10 cellular contexts compared by ENCODE assay signal in genomic region chr11:118152020-118152551, GRCh38. TPM values are rescaled to one million over a fixed set of nuclear protein-coding genes. Genes with fewer than 3 reads are reported as not detected.
A peak's percentile ranks its signal among the peaks of the same experiment; 100 is the strongest.
DNase-seq lines count a peak whose midpoint lies in the region; ATAC-seq and TF ChIP-seq lines count a peak whose summit lies in the region.
"Had no signal": no experiment of that assay in that cellular context is flagged by ENCODE, and none has a peak within 500 bp of the region (broad histone marks: within the 10 kb centered on the region; RNA-seq: fewer than 3 reads in every experiment).

No MANE protein-coding gene starts in this region.

- no peaks in the 10 kb centered on the region for H3K36me3 Mint-ChIP-seq in activated naive CD8-positive, alpha-beta T cell treated with anti-CD3 and anti-CD28 coated beads for 36 hours

- no peak overlapping the region for H3K9ac ChIP-seq in iPS-15b (ENCODE audit: low read depth, low read length)

- H3K9me3 ChIP-seq in iPS-15b (ENCODE audit: control insufficient read depth, insufficient read depth, low read length), result no peaks in the 10 kb centered on the region

- H3K27me3 Mint-ChIP-seq in activated naive CD8-positive, alpha-beta T cell treated with anti-CD3 and anti-CD28 coated beads for 36 hours, result peaks cover 62% of the 10 kb centered on the region
- peaks cover 88% of the 10 kb centered on the region for H3K27me3 Mint-ChIP-seq in stimulated activated naive CD8-positive, alpha-beta T cell treated with anti-CD3 and anti-CD28 coated beads, Interleukin-15, amount 100 ng/mL, for 72 hours

- H3K27me3 ChIP-seq in iPS-15b (ENCODE audit: control insufficient read depth, insufficient read depth, low read length), result peaks cover 93% of the 10 kb centered on the region

- peak overlapping the region; percentile 80 for H3K4me3 ChIP-seq in iPS-15b (ENCODE audit: low read depth, low read length)

- DNase-seq in NCI-H2171 treated with DMSO at 0.1 percent for 48 hours (lab: John Stamatoyannopoulos, UW) (peak; percentile 32), NCI-H2171 (lab: John Stamatoyannopoulos, UW) (no peak), NCI-H2081 treated with DMSO at 0.1 percent for 48 hours (lab: John Stamatoyannopoulos, UW) (no peak), GM13976 (ENCODE audit: low spot score) (no peak)
- no peak for DNase-seq in activated naive CD8-positive, alpha-beta T cell treated with anti-CD3 and anti-CD28 coated beads for 36 hours
- no peak for DNase-seq in stimulated activated naive CD8-positive, alpha-beta T cell treated with anti-CD3 and anti-CD28 coated beads, Interleukin-15, amount 100 ng/mL, for 72 hours

- peaks cover 37% of the 10 kb centered on the region for H3K4me1 ChIP-seq in iPS-15b (ENCODE audit: control insufficient read depth, insufficient read depth, low read length)

- no peak for ATAC-seq in stimulated activated naive CD8-positive, alpha-beta T cell treated with anti-CD3 and anti-CD28 coated beads, Interleukin-15, amount 100 ng/mL, for 72 hours
- ATAC-seq in GM21381 (IDR thresholded peaks at IDR 0.05; ENCODE audit: unreplicated experiment), result no peak

- no peak for TF ChIP-seq CTCF in GM13976 (IDR thresholded peaks at IDR 0.05; ENCODE audit: borderline replicate concordance, control extremely low read depth, extremely low read depth, insufficient read depth, missing control alignments)

- peaks cover 7% of the 10 kb centered on the region for H3K4me1 Mint-ChIP-seq in activated naive CD8-positive, alpha-beta T cell treated with anti-CD3 and anti-CD28 coated beads for 36 hours
- peaks cover 20% of the 10 kb centered on the region for H3K4me1 Mint-ChIP-seq in stimulated activated naive CD8-positive, alpha-beta T cell treated with anti-CD3 and anti-CD28 coated beads, Interleukin-15, amount 100 ng/mL, for 72 hours

- no peaks in the 10 kb centered on the region for H3K36me3 ChIP-seq in iPS-15b (ENCODE audit: control insufficient read depth, insufficient read depth, low read length)

- in situ Hi-C loops in GM13976 (cut with MboI; ENCODE audit: low sequenced_read_pairs, unreplicated experiment), result no loop called here

- H3K4me3 Mint-ChIP-seq in activated naive CD8-positive, alpha-beta T cell treated with anti-CD3 and anti-CD28 coated beads for 36 hours, result peak overlapping the region; percentile 49
- H3K4me3 Mint-ChIP-seq in stimulated activated naive CD8-positive, alpha-beta T cell treated with anti-CD3 and anti-CD28 coated beads, Interleukin-15, amount 100 ng/mL, for 72 hours, result peak overlapping the region; percentile 54 to 72

- no peaks in the 10 kb centered on the region for H3K9me3 Mint-ChIP-seq in activated naive CD8-positive, alpha-beta T cell treated with anti-CD3 and anti-CD28 coated beads for 36 hours
- no peaks in the 10 kb centered on the region for H3K9me3 Mint-ChIP-seq in stimulated activated naive CD8-positive, alpha-beta T cell treated with anti-CD3 and anti-CD28 coated beads, Interleukin-15, amount 100 ng/mL, for 72 hours

- H3K27ac Mint-ChIP-seq in activated naive CD8-positive, alpha-beta T cell treated with anti-CD3 and anti-CD28 coated beads for 36 hours, result no peak overlapping the region
- H3K27ac Mint-ChIP-seq in stimulated activated naive CD8-positive, alpha-beta T cell treated with anti-CD3 and anti-CD28 coated beads, Interleukin-15, amount 100 ng/mL, for 72 hours, result no peak overlapping the region

RNA-seq across cellular contexts. Expression of gene SCN4B, which starts 0.5 kb away (rescaled TPM):
- total RNA-seq in activated naive CD8-positive, alpha-beta T cell treated with anti-CD3 and anti-CD28 coated beads for 36 hours, result under 1 TPM; 0.41 to 0.58 TPM
- total RNA-seq: OCI-LY7 had no signal

RNA-seq across cellular contexts. Expression of gene SCN2B, which starts 24.4 kb away (rescaled TPM):
- total RNA-seq in activated naive CD8-positive, alpha-beta T cell treated with anti-CD3 and anti-CD28 coated beads for 36 hours, result not detected
- total RNA-seq: A172 had no signal
